13 cellular contexts compared by ENCODE assay signal in the genomic region with DNA sequence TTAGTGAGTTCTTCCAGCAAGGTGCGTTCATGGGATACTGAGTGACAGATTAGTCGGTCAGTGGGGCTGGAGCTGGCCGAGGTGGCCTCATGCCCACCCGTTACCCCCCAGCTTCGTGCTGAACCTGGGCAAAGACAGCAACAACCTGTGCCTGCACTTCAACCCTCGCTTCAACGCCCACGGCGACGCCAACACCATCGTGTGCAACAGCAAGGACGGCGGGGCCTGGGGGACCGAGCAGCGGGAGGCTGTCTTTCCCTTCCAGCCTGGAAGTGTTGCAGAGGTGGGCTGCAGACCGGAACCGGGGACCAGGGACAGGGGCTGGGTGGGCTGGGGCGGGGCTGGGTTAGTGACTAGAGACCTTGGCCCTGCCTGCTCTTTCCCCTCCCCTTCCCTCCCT. TPM values are rescaled to one million over a fixed set of nuclear protein-coding genes. Genes with fewer than 3 reads are reported as not detected.
DNase-seq lines count a peak whose midpoint lies in the region; ATAC-seq and TF ChIP-seq lines count a peak whose summit lies in the region.
"Had no signal": no experiment of that assay in that cellular context is flagged by ENCODE, and none has a peak within 500 bp of the region (broad histone marks: within the 10 kb centered on the region; RNA-seq: fewer than 3 reads in every experiment).

No MANE protein-coding gene starts in this region.

- CTCF ChIA-PET in BJ (lab: Yijun Ruan, JAX), result interaction anchor here (1.7 to 15.5 kb wide), 2 partner anchors 17 to 34 kb away, joined by 6 to 265 read pairs; a partner anchor contains a TSS
- CTCF ChIA-PET in HEK293T (lab: Yijun Ruan, JAX), result interaction anchor here (1.0 kb wide), 1 partner anchor 35 kb away, joined by 3 read pairs; no protein-coding TSS in a partner anchor

- TF ChIP-seq CTCF in BJ (IDR thresholded peaks at IDR 0.05; ENCODE audit: insufficient read depth, low read depth, low read length), result no peak
- TF ChIP-seq CTCF in cardiac fibroblast (IDR thresholded peaks at IDR 0.05; ENCODE audit: low read depth, low read length), result no peak
- TF ChIP-seq CTCF in nephron progenitor cell (IDR thresholded peaks at IDR 0.05), result no peak
- TF ChIP-seq CTCF in mucosa of descending colon (IDR thresholded peaks at IDR 0.05), result no peak

- H3K27ac Mint-ChIP-seq in nephron progenitor cell, result no peak overlapping the region

- H3K4me3 ChIP-seq in BJ (ENCODE audit: low read depth, low read length), result peak overlapping the region; percentile 93
- H3K4me3 ChIP-seq in cardiac fibroblast (replicated peaks in 1 of 2; ENCODE audit: low read depth in 2 of 2, low read length in 2 of 2), result peak overlapping the region; percentile 21 to 94
- no peak overlapping the region for H3K4me3 ChIP-seq in HAP-1
- H3K4me3 ChIP-seq in mucosa of descending colon, result no peak overlapping the region

- no peak for ATAC-seq in GM19328 (IDR thresholded peaks at IDR 0.05; ENCODE audit: unreplicated experiment)
- ATAC-seq in mucosa of descending colon, result no peak
- ATAC-seq: pancreas had no signal

- H3K27me3 ChIP-seq in BJ (ENCODE audit: control insufficient read depth, insufficient read depth, low read length), result no peaks in the 10 kb centered on the region
- H3K27me3 ChIP-seq in HAP-1 (ENCODE audit: low read depth), result no peaks in the 10 kb centered on the region
- H3K27me3 ChIP-seq: pancreas had no signal

- H3K9me3 Mint-ChIP-seq in nephron progenitor cell, result no peaks in the 10 kb centered on the region
- H3K9me3 Mint-ChIP-seq: activated CD4-positive, alpha-beta T cell treated with anti-CD3 and anti-CD28 coated beads, Interleukin-2, amount 10 ng/mL, durations not matched to agents 24 days and 14 days had no signal

- H3K4me3 Mint-ChIP-seq in nephron progenitor cell, result no peak overlapping the region

- in situ Hi-C loops in HAP-1 (cut with MboI; ENCODE audit: low sequenced_read_pairs), result no loop called here

- H3K4me1 Mint-ChIP-seq in nephron progenitor cell, result peaks cover 44% of the 10 kb centered on the region

- peaks cover 17% of the 10 kb centered on the region for H3K36me3 ChIP-seq in BJ (ENCODE audit: control insufficient read depth, insufficient read depth, low read length)
- H3K36me3 ChIP-seq in KOPT-K1 (ENCODE audit: insufficient read depth, low read length), result no peaks in the 10 kb centered on the region
- no peaks in the 10 kb centered on the region for H3K36me3 ChIP-seq in HAP-1 (replicated peaks)
- peaks cover 3% of the 10 kb centered on the region for H3K36me3 ChIP-seq in mucosa of descending colon (ENCODE audit: low read depth)
- H3K36me3 ChIP-seq: pancreas had no signal

- H3K9me3 ChIP-seq in KOPT-K1 (ENCODE audit: insufficient read depth, low read length, poor library complexity, severe bottlenecking) (no peaks in the 10 kb centered on the region), HAP-1 (no peaks in the 10 kb centered on the region), mucosa of descending colon (no peaks in the 10 kb centered on the region)
- H3K9me3 ChIP-seq: pancreas had no signal

- intact Hi-C loops in mucosa of descending colon (cut with DNase I, micrococcal nuclease), result no loop called here

- H3K36me3 Mint-ChIP-seq in nephron progenitor cell (ENCODE audit: low read depth), result no peaks in the 10 kb centered on the region

- H3K4me1 ChIP-seq in HAP-1, result peaks cover 27% of the 10 kb centered on the region
- peaks cover 44% of the 10 kb centered on the region for H3K4me1 ChIP-seq in mucosa of descending colon (ENCODE audit: low read depth)

- DNase-seq in BJ (ENCODE audit: low read depth) (no peak), cardiac fibroblast (ENCODE audit: low read depth in 2 of 2) (no peak), nephron progenitor cell (peak; percentile 51), HAP-1 (ENCODE audit: low spot score in 2 of 2) (no peak), mucosa of descending colon (no peak), HEK293T (ENCODE audit: extremely low spot score) (no peak)
- DNase-seq: activated CD4-positive, alpha-beta T cell treated with anti-CD3 and anti-CD28 coated beads, Interleukin-2, amount 10 ng/mL, durations not matched to agents 24 days and 14 days; Calu3; NCI-H2171 treated with DMSO at 0.1 percent for 48 hours; Right ventricle myocardium superior had no signal

- H3K27me3 Mint-ChIP-seq in nephron progenitor cell (ENCODE audit: low read depth, poor library complexity), result peaks cover 9% of the 10 kb centered on the region
- H3K27me3 Mint-ChIP-seq: activated CD4-positive, alpha-beta T cell treated with anti-CD3 and anti-CD28 coated beads, Interleukin-2, amount 10 ng/mL, durations not matched to agents 24 days and 14 days had no signal

- H3K27ac ChIP-seq in KOPT-K1 (ENCODE audit: low read depth, low read length, poor library complexity, severe bottlenecking), result peak overlapping the region; percentile 96
- H3K27ac ChIP-seq: pancreas had no signal

- POLR2A ChIA-PET in BJ (lab: Charles Lee), result no interaction called here
- POLR2A ChIA-PET in HEK293T (lab: Yijun Ruan, JAX), result interaction anchor here (4.1 kb wide), 1 partner anchor 18 kb away, joined by 44 read pairs; a partner anchor contains a TSS

TF ChIP-seq in HEK293T, 16 proteins besides CTCF, POLR2A, EP300 and RAD21:
- no peak for TF ChIP-seq CTBP1 (IDR thresholded peaks at IDR 0.05; ENCODE audit: borderline replicate concordance)
- no peak for TF ChIP-seq ZNF384 (IDR thresholded peaks at IDR 0.05)
- TF ChIP-seq FOXA1 (IDR thresholded peaks at IDR 0.05), result no peak

RNA-seq across cellular contexts. Expression of a gene that starts 2.9 kb away (rescaled TPM):
- polyA plus RNA-seq in BJ (2011; rRNA removed), result 9,083 and 9,143 TPM in 2 replicates
- 3,496 and 6,684 TPM in 2 replicates for polyA minus RNA-seq in BJ (2011; rRNA and poly(A)+ RNA removed)
- total RNA-seq in mucosa of descending colon, result 100 to 1,000 TPM in 2 of 3 donors, 10 to 100 TPM in 1; 54.6 to 376 (median 150) TPM

RNA-seq across cellular contexts. Expression of a gene that starts 7.8 kb away (rescaled TPM):
- polyA plus RNA-seq in BJ (2011; rRNA removed), result 11.0 and 16.5 TPM in 2 replicates
- 6.8 and 8.0 TPM in 2 replicates for polyA minus RNA-seq in BJ (2011; rRNA and poly(A)+ RNA removed)
- total RNA-seq in mucosa of descending colon, result 10 to 100 TPM; 28.5 to 45.3 (median 42.6) TPM

RNA-seq across cellular contexts. Expression of a gene that starts 18.5 kb away (rescaled TPM):
- 52.0 and 73.9 TPM in 2 replicates for polyA plus RNA-seq in BJ (2011; rRNA removed)
- polyA minus RNA-seq in BJ (2011; rRNA and poly(A)+ RNA removed), result 86.6 and 99.0 TPM in 2 replicates
- total RNA-seq in mucosa of descending colon, result 100 to 1,000 TPM in 1 of 3 donors, 10 to 100 TPM in 2; 78.2 to 107 (median 78.6) TPM

RNA-seq across cellular contexts. Expression of a gene that starts 19.8 kb away (rescaled TPM):
- 16.4 and 24.0 TPM in 2 replicates for polyA plus RNA-seq in BJ (2011; rRNA removed)
- 5.9 and 11.8 TPM in 2 replicates for polyA minus RNA-seq in BJ (2011; rRNA and poly(A)+ RNA removed)
- total RNA-seq in mucosa of descending colon, result 10 to 100 TPM; 26.8 to 43.3 (median 40.6) TPM

RNA-seq across cellular contexts. Expression of a gene that starts 38.9 kb away (rescaled TPM):
- 4.7 and 5.8 TPM in 2 replicates for polyA plus RNA-seq in BJ (2011; rRNA removed)
- 3.3 and 6.2 TPM in 2 replicates for polyA minus RNA-seq in BJ (2011; rRNA and poly(A)+ RNA removed)
- total RNA-seq in mucosa of descending colon, result 10 to 100 TPM; 48.8 to 98.2 (median 96.6) TPM

Comparison
In these comparisons a context has a peak if more than half of its experiments do, and no peak if none do; other contexts are left out.
1. H3K4me3 ChIP-seq: peak in BJ (single experiment) and cardiac fibroblast (2 of 2); none in HAP-1 (single experiment) and mucosa of descending colon (single experiment).